In genomic region chr10:76230866-76231257, GRCh38 we compare ENCODE assay signal across 2 cellular contexts.
TF ChIP-seq lines count a peak whose summit lies in the region.

No MANE protein-coding gene starts in this region.

TF ChIP-seq in H1, 55 proteins besides CTCF, POLR2A, EP300 and RAD21:
- TF ChIP-seq POLR2AphosphoS5 (IDR thresholded peaks at IDR 0.05; ENCODE audit: low read depth, low read length) (no peak), MAFK (IDR thresholded peaks at IDR 0.05; ENCODE audit: low read depth, low read length) (no peak), USF2 (IDR thresholded peaks at IDR 0.05; ENCODE audit: low read length) (no peak), NANOG (IDR thresholded peaks at IDR 0.05; ENCODE audit: insufficient read depth, low read depth, low read length, poor library complexity, severe bottlenecking) (peak; percentile 13), SUZ12 (IDR thresholded peaks at IDR 0.05; ENCODE audit: low read length) (no peak)
TF ChIP-seq in H1: peak in this region for 1.

TF ChIP-seq in neural cell, 6 proteins besides CTCF, POLR2A, EP300 and RAD21:
- TF ChIP-seq MXI1 (conservative IDR thresholded peaks at IDR 0.05; ENCODE audit: poor library complexity, severe bottlenecking), result no peak
- TF ChIP-seq TAF1 (IDR thresholded peaks at IDR 0.05; ENCODE audit: low read depth), result no peak
- TF ChIP-seq EZH2 (IDR thresholded peaks at IDR 0.05; ENCODE audit: borderline replicate concordance, insufficient read depth, low read length, poor library complexity, severe bottlenecking), result no peak
- TF ChIP-seq SMC3 (conservative IDR thresholded peaks at IDR 0.05; ENCODE audit: poor library complexity), result no peak
- no peak for TF ChIP-seq REST (IDR thresholded peaks at IDR 0.05; ENCODE audit: borderline replicate concordance)
- no peak for TF ChIP-seq POLR2AphosphoS5 (IDR thresholded peaks at IDR 0.05)
